1 cellular context compared by ENCODE assay signal in genomic region chr15:47339800-47340575, GRCh38.
TF ChIP-seq lines count a peak whose summit lies in the region.

No MANE protein-coding gene starts in this region.

TF ChIP-seq in HepG2, 621 proteins besides CTCF, POLR2A, EP300 and RAD21 (continued from another document):
- TF ChIP-seq ZNF280D (CRISPR knock-in tag; IDR thresholded peaks at IDR 0.05) (no peak), ZNF550 (CRISPR knock-in tag; IDR thresholded peaks at IDR 0.05; ENCODE audit: borderline replicate concordance) (no peak), GZF1 (CRISPR knock-in tag; IDR thresholded peaks at IDR 0.05) (no peak), ZNF460 (CRISPR knock-in tag; IDR thresholded peaks at IDR 0.05; ENCODE audit: borderline replicate concordance) (no peak)
